ENCODE assay signal across 8 cellular contexts in the genomic region with DNA sequence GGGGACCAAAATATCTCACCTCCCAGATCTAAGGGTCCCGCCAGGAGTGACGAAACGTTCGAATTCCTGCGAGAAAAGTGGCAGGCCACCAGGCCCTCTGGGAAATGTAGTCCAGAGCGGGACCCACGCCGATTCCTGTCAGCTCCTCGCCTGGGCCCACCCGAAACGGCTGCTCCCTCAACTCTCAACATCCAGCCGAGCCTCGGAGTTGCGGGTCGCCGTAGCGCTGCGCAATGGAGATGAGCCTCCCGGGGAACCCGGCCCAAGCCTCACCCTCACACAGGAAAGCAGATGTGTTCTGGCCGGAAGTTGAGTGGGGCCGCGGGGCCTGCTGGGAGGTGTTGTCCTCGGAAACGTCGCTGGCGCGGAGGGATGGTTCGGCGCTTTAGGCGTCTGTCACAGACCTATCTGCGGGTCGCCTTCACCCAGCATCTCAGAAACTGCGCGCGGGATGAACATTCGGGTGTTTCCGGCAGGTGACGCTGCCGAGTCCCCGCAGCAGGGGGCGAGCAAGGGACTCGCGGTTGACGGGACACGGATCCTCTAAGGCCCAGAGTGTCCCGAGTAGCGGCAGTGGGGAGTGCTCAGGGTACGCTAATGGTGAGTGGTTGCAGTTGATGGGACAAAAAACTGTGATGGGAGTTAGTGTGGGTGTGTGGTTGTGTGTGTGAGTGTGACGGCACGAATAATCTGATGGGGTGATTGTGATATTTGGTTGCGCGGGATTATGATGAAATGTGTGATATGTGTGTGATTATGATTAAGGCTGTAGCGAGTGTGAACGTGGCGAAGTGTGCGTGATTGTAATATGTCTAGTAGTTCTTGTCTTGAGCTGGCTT. TPM values are rescaled to one million over a fixed set of nuclear protein-coding genes. Genes with fewer than 3 reads are reported as not detected.
DNase-seq lines count a peak whose midpoint lies in the region; FAIRE-seq and TF ChIP-seq lines count a peak whose summit lies in the region.

Gene ZNF568 (plus strand): TSS at position 341 of the 839 bp plus-strand sequence. CDS start 6,439 bp downstream, outside the sequence.
Gene ZNF829 (minus strand): TSS at position 300 of the 839 bp plus-strand sequence. CDS start 1,124 bp downstream, outside the sequence.

- TF ChIP-seq POLR2A in H54 (IDR thresholded peaks at IDR 0.05; ENCODE audit: low read depth, low read length) (peak; percentile 34), vagina (IDR thresholded peaks at IDR 0.05) (no peak)

- H3K4me3 ChIP-seq in hepatocyte (peak within 1 kb of the TSS; percentile 78), rectal smooth muscle tissue (ENCODE audit: low read length) (peak within 1 kb of the TSS; percentile 87), vagina (peak within 1 kb of the TSS; percentile 64 to 93)

- TF ChIP-seq CTCF in hepatocyte (IDR thresholded peaks at IDR 0.05; ENCODE audit: poor library complexity) (peak; percentile 72), vagina (IDR thresholded peaks at IDR 0.05) (peak in 2 of 3 experiments; percentile 32 to 35)

- H4K20me1 ChIP-seq in hepatocyte (ENCODE audit: insufficient read depth, poor library complexity, severe bottlenecking) = no peaks in the 10 kb centered on the region

- H3K9me3 ChIP-seq in ES-I3 (ENCODE audit: control insufficient read depth, insufficient read depth, low read length) (no peaks in the 10 kb centered on the region; the same call in 1 of the 2 replicates), hepatocyte (ENCODE audit: low read depth) (peaks cover 25% of the 10 kb centered on the region), vagina (no peaks in the 10 kb centered on the region)

- intact Hi-C loops in vagina (cut with DNase I) = no loop called here

- WGBS in hepatocyte (ENCODE audit: low lambda C conversion rate, missing lambda C conversion rate) = 2% methylated on average over 57 of the region's 57 CpGs

- H3K9ac ChIP-seq in ES-I3 (ENCODE audit: low read depth, low read length) = peak within 1 kb of the TSS; percentile 93
- H3K9ac ChIP-seq in rectal smooth muscle tissue (ENCODE audit: low read length) = peak within 1 kb of the TSS; percentile 67

- no peaks in the 10 kb centered on the region for H3K9me2 ChIP-seq in hepatocyte (replicated peaks; ENCODE audit: insufficient read depth)

- H2AFZ ChIP-seq in hepatocyte = peak within 1 kb of the TSS; percentile 86

- H3K27ac ChIP-seq in hepatocyte (peak within 1 kb of the TSS; percentile 98), rectal smooth muscle tissue (ENCODE audit: low read depth, low read length) (peak within 1 kb of the TSS; percentile 96), vagina (peak within 1 kb of the TSS; percentile 90)

- H3K4me2 ChIP-seq in hepatocyte = peak within 1 kb of the TSS; percentile 87

- peak; percentile 78 for FAIRE-seq in H54 (lab: Jason Lieb, UNC)

- H3K36me3 ChIP-seq in ES-I3 (ENCODE audit: insufficient read depth, low read length) (no peaks in the 10 kb centered on the region; the same call in 1 of the 2 replicates), hepatocyte (replicated peaks; ENCODE audit: insufficient read depth, low read depth) (no peaks in the 10 kb centered on the region), rectal smooth muscle tissue (ENCODE audit: control insufficient read depth, insufficient read depth, low read length) (peaks cover 6% of the 10 kb centered on the region), vagina (peaks cover 0 to 28% of the 10 kb centered on the region in 2 donors)

- DNase-seq in H54 (ENCODE audit: insufficient read length, low spot score) = peak; percentile 88
- DNase-seq in NCI-H1092 (lab: John Stamatoyannopoulos, UW) = peak; percentile 69
- DNase-seq in T-helper 9 cell = peak; percentile 88
- DNase-seq in astrocyte of the hippocampus (ENCODE audit: low read depth, low spot score) = peak; percentile 93
- peak; percentile 91 for DNase-seq in hepatocyte (ENCODE audit: low spot score)
- peak in 1 of 2 donors; percentile 86 for DNase-seq in vagina (ENCODE audit: extremely low spot score in 2 of 2)

- H3K27me3 ChIP-seq in hepatocyte (no peaks in the 10 kb centered on the region), rectal smooth muscle tissue (ENCODE audit: control insufficient read depth, insufficient read depth, low read length) (no peaks in the 10 kb centered on the region), vagina (no peaks in the 10 kb centered on the region)

- H3K79me2 ChIP-seq in hepatocyte = no peaks in the 10 kb centered on the region

- no peaks in the 10 kb centered on the region for H3K4me1 ChIP-seq in ES-I3 (ENCODE audit: insufficient read depth, low read length)
- peaks cover 5% of the 10 kb centered on the region for H3K4me1 ChIP-seq in hepatocyte (ENCODE audit: insufficient read depth)
- H3K4me1 ChIP-seq in rectal smooth muscle tissue (ENCODE audit: control insufficient read depth, insufficient read depth, low read length) = peaks cover 3% of the 10 kb centered on the region
- peaks cover 18% of the 10 kb centered on the region for H3K4me1 ChIP-seq in vagina

RNA-seq across cellular contexts. Expression of gene ZNF568, which starts in this region (rescaled TPM):
- total RNA-seq in hepatocyte (3.9 and 8.9 TPM in 2 replicates), vagina (4.4 TPM)
- polyA plus RNA-seq in hepatocyte = 2.5 and 4.4 TPM in 2 replicates

RNA-seq across cellular contexts. Expression of gene ZNF829, which starts in this region (rescaled TPM):
- total RNA-seq in hepatocyte (2.0 TPM in 2 replicates), vagina (2.0 TPM)
- polyA plus RNA-seq in hepatocyte = 0.83 and 1.6 TPM in 2 replicates
